ENCODE assay signal across 12 cellular contexts in the genomic region with DNA sequence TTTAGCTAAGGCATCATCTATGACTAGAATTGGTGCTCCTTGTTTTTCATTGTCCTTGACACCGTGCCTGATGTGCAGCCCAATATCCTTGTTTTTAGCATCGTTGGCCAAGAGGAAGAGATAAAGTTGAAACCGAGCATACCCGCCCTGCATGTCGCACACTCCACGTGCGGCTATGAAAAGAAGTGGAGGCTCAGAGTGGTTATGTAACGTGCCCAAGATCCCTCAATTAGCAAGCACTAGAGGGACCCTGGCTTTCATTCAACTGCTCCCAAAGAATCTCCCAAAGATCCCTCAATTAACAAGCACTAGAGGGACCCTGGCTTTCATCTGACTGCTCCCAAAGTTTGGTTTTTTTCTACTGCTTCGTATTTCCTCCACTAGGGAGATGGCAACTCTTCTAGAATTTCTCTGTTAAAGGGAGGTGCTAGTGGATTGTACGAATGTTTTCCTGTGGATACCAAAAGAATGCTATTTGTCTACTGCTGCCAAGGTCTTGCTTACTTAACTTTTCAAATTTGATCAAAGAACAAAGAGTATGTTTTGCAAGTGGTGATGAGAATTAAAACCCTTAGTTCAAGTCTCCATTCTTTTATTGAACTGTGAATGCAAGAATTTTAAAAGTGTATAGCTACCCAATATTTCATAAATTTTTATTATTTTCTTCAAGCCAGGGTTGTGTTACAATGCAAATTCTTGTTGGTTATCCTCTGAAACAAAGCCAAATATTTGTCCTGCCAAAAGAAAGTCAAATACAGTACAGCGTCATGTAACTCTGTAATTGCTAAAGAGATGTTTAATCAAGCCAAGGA.
A peak's percentile ranks its signal among the peaks of the same experiment; 100 is the strongest.
DNase-seq lines count a peak whose midpoint lies in the region; ATAC-seq and TF ChIP-seq lines count a peak whose summit lies in the region.
"Had no signal": no experiment of that assay in that cellular context is flagged by ENCODE, and none has a peak within 500 bp of the region (broad histone marks: within the 10 kb centered on the region; RNA-seq: fewer than 3 reads in every experiment).

No MANE protein-coding gene starts in this region.

- H4K20me1 ChIP-seq in hepatocyte (ENCODE audit: insufficient read depth, poor library complexity, severe bottlenecking), result no peaks in the 10 kb centered on the region
- H4K20me1 ChIP-seq: BLaER1 treated with 17β-estradiol and CSF1 and Interleukin-3, amounts not matched to agents 10 nM and 100 nM had no signal

- peaks cover 12% of the 10 kb centered on the region for H3K4me1 ChIP-seq in RWPE2 (ENCODE audit: insufficient read depth, poor library complexity, severe bottlenecking)
- no peaks in the 10 kb centered on the region for H3K4me1 ChIP-seq in hepatocyte (ENCODE audit: insufficient read depth)
- H3K4me1 ChIP-seq in vagina, result no peaks in the 10 kb centered on the region

- H3K79me2 ChIP-seq in hepatocyte, result no peaks in the 10 kb centered on the region

- ATAC-seq in RWPE2 (ENCODE audit: low read depth) (peak; percentile 64), omental fat pad (ENCODE audit: low FRiP score) (peak; percentile 64), GM19467 (IDR thresholded peaks at IDR 0.05; ENCODE audit: unreplicated experiment) (no peak), GM18520 (IDR thresholded peaks at IDR 0.05; ENCODE audit: unreplicated experiment) (no peak)
- ATAC-seq: stimulated activated effector memory CD8-positive, alpha-beta T cell treated with anti-CD3 and anti-CD28 coated beads, Interleukin-12 subunit alpha, Interleukin-12 subunit beta, amount 100 ng/mL, for 72 hours had no signal

- H3K4me3 ChIP-seq in RWPE2 (ENCODE audit: severe bottlenecking) (no peak overlapping the region), hepatocyte (no peak overlapping the region), vagina (no peak overlapping the region)
- H3K4me3 ChIP-seq: BLaER1 treated with 17β-estradiol and CSF1 and Interleukin-3, amounts not matched to agents 10 nM and 100 nM had no signal

- H3K9me2 ChIP-seq in hepatocyte (replicated peaks; ENCODE audit: insufficient read depth), result no peaks in the 10 kb centered on the region

- 73% methylated on average over 11 of the region's 11 CpGs for WGBS in hepatocyte (ENCODE audit: low lambda C conversion rate, missing lambda C conversion rate)

- H3K9me3 ChIP-seq in RWPE2 (ENCODE audit: severe bottlenecking), result no peaks in the 10 kb centered on the region
- no peaks in the 10 kb centered on the region for H3K9me3 ChIP-seq in hepatocyte (ENCODE audit: low read depth)
- no peaks in the 10 kb centered on the region for H3K9me3 ChIP-seq in vagina
- H3K9me3 ChIP-seq: BLaER1 treated with 17β-estradiol and CSF1 and Interleukin-3, amounts not matched to agents 10 nM and 100 nM had no signal

- intact Hi-C loops in vagina (cut with DNase I), result no loop called here

- no peak overlapping the region for H2AFZ ChIP-seq in hepatocyte

- no peaks in the 10 kb centered on the region for H3K27me3 ChIP-seq in RWPE2 (ENCODE audit: insufficient read depth, poor library complexity, severe bottlenecking)
- no peaks in the 10 kb centered on the region for H3K27me3 ChIP-seq in hepatocyte
- no peaks in the 10 kb centered on the region for H3K27me3 ChIP-seq in vagina
- H3K27me3 ChIP-seq: BLaER1 treated with 17β-estradiol and CSF1 and Interleukin-3, amounts not matched to agents 10 nM and 100 nM had no signal

- no peak overlapping the region for H3K4me2 ChIP-seq in hepatocyte
- H3K4me2 ChIP-seq: BLaER1 treated with 17β-estradiol and CSF1 and Interleukin-3, amounts not matched to agents 10 nM and 100 nM had no signal

- TF ChIP-seq CTCF in RWPE2 (IDR thresholded peaks at IDR 0.05; ENCODE audit: poor library complexity, severe bottlenecking), result peak; percentile 10
- TF ChIP-seq CTCF in omental fat pad (IDR thresholded peaks at IDR 0.05), result no peak
- TF ChIP-seq CTCF in hepatocyte (IDR thresholded peaks at IDR 0.05; ENCODE audit: poor library complexity), result no peak
- no peak for TF ChIP-seq CTCF in vagina (IDR thresholded peaks at IDR 0.05)

- peak overlapping the region; percentile 57 for H3K27ac ChIP-seq in RWPE2 (ENCODE audit: poor library complexity, severe bottlenecking)
- H3K27ac ChIP-seq in hepatocyte, result no peak overlapping the region
- no peak overlapping the region for H3K27ac ChIP-seq in vagina
- H3K27ac ChIP-seq: BLaER1 treated with 17β-estradiol and CSF1 and Interleukin-3, amounts not matched to agents 10 nM and 100 nM had no signal

- no peak for TF ChIP-seq POLR2A in vagina (IDR thresholded peaks at IDR 0.05)

- no peaks in the 10 kb centered on the region for H3K36me3 ChIP-seq in RWPE2 (ENCODE audit: low read depth)
- no peaks in the 10 kb centered on the region for H3K36me3 ChIP-seq in hepatocyte (replicated peaks; ENCODE audit: insufficient read depth, low read depth)
- no peaks in the 10 kb centered on the region for H3K36me3 ChIP-seq in vagina
- H3K36me3 ChIP-seq: BLaER1 treated with 17β-estradiol and CSF1 and Interleukin-3, amounts not matched to agents 10 nM and 100 nM had no signal

- peak; percentile 48 for DNase-seq in AG08396 (ENCODE audit: low spot score)
- no peak for DNase-seq in RWPE2 (ENCODE audit: low spot score)
- peak; percentile 62 for DNase-seq in fibroblast of the conjunctiva (ENCODE audit: low read depth)
- DNase-seq in omental fat pad (ENCODE audit: low spot score), result no peak
- no peak for DNase-seq in hepatocyte (ENCODE audit: low spot score)
- no peak for DNase-seq in vagina (ENCODE audit: extremely low spot score in 2 of 2)
- DNase-seq: activated T-cell treated with anti-CD3 and anti-CD28 coated beads, Interleukin-2, amount 50 U/mL, for 24 hours; Karpas-422 had no signal

Comparison
In these comparisons a context has a peak if more than half of its experiments do, and no peak if none do; other contexts are left out.
1. DNase-seq: peak in AG08396 (single experiment) and fibroblast of the conjunctiva (single experiment); none in RWPE2 (single experiment), omental fat pad (single experiment), hepatocyte (single experiment) and vagina (0 of 2).
2. ATAC-seq: peak in RWPE2 (single experiment) and omental fat pad (single experiment); none in GM19467 (single experiment) and GM18520 (single experiment).